Comparison of ENCODE assay signal across 8 cellular contexts in the genomic region with DNA sequence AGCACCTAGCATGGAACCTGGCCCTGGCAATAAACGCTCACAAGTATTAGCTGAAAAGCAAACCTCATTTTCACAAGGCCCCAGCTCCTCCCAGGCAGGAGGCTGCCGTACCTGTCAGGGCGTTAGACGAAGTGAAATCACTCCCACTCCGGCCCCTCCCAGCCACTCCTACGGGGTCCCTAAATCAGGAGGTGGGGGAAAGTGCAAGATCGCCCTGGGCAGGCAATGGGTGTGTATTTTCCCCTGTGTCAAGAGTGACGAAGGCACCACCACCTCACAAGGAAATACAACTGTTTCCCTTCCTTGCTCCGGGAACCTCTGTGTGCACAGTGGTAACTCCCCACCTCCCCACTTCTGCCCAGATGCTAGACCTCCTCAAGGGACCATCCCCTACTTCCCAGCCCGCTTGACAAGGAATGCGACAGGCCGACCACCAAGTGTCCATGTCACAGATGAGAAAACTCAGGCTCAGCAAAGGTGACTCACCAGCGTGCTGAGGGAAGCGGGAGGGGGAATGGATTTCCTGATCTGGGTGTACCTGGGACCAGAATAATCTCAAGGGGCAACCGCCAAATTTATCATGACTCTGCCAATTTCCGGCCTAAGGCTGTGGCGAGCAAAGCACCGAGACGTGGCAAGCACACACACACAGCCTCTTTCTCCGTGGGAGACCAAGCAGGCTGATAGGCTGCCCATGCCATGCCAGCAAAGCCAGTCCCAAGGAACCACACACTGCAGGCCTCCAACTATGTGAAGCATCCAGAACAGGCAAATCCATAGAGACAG. TPM values are rescaled to one million over a fixed set of nuclear protein-coding genes. Genes with fewer than 3 reads are reported as not detected.
A peak's percentile ranks its signal among the peaks of the same experiment; 100 is the strongest.
DNase-seq lines count a peak whose midpoint lies in the region; ATAC-seq and TF ChIP-seq lines count a peak whose summit lies in the region.

No MANE protein-coding gene starts in this region.

- intact Hi-C loops in MCF 10A (cut with micrococcal nuclease) (no loop called here), mammary epithelial cell (cut with micrococcal nuclease) (no loop called here)

- TF ChIP-seq CTCF in MCF 10A (IDR thresholded peaks at IDR 0.05; ENCODE audit: unreplicated experiment) (no peak), mammary epithelial cell (conservative IDR thresholded peaks at IDR 0.05 in 1 of 2, IDR thresholded peaks at IDR 0.05 in 1 of 2; ENCODE audit: extremely low read depth in 1 of 2, insufficient read depth in 1 of 2, low read depth in 1 of 2, low read length in 2 of 2) (no peak), type B pancreatic cell (conservative IDR thresholded peaks at IDR 0.05) (no peak), suprapubic skin (IDR thresholded peaks at IDR 0.05) (no peak)

- ATAC-seq in HG03159 (IDR thresholded peaks at IDR 0.05; ENCODE audit: unreplicated experiment): no peak

- H3K9me3 ChIP-seq in mammary epithelial cell (replicated peaks; ENCODE audit: insufficient read depth, low read length) (no peaks in the 10 kb centered on the region), suprapubic skin (no peaks in the 10 kb centered on the region)

- H3K27ac Mint-ChIP-seq in MCF 10A (ENCODE audit: low read depth, unreplicated experiment) (no peak overlapping the region), type B pancreatic cell (peak overlapping the region; percentile 92)

- no peak overlapping the region for H3K9ac ChIP-seq in mammary epithelial cell (ENCODE audit: insufficient read depth, low read length)

- CTCF ChIA-PET in MCF 10A (lab: Yijun Ruan, JAX) (interaction anchor here (0.6 kb wide), 2 partner anchors 78 to 295 kb away, joined by 3 read pairs; no protein-coding TSS in a partner anchor), mammary epithelial cell (lab: Charles Lee; ENCODE audit: low non-redundant PET) (no interaction called here)

- H3K9me3 Mint-ChIP-seq in MCF 10A (ENCODE audit: unreplicated experiment) (no peaks in the 10 kb centered on the region), type B pancreatic cell (no peaks in the 10 kb centered on the region)

- DNase-seq in MCF 10A (ENCODE audit: unreplicated experiment): peak; percentile 11
- no peak for DNase-seq in mammary epithelial cell
- DNase-seq in activated CD8-positive, alpha-beta memory T cell treated with anti-CD3 and anti-CD28 coated beads, Interleukin-2, amount 50 U/mL, for 48 hours: peak; percentile 71
- peak; percentile 20 for DNase-seq in iris pigment epithelial cell (ENCODE audit: low read depth)
- DNase-seq in type B pancreatic cell (ENCODE audit: extremely low spot score, unreplicated experiment): no peak
- DNase-seq in suprapubic skin (ENCODE audit: low spot score in 2 of 2): no peak
- no peak for DNase-seq in NCI-H748 treated with DMSO at 0.1 percent for 48 hours (lab: John Stamatoyannopoulos, UW)

- TF ChIP-seq POLR2A in suprapubic skin (IDR thresholded peaks at IDR 0.05): no peak

- H3K27me3 Mint-ChIP-seq in MCF 10A (ENCODE audit: insufficient read depth, unreplicated experiment) (no peaks in the 10 kb centered on the region), type B pancreatic cell (no peaks in the 10 kb centered on the region)

- in situ Hi-C loops in mammary epithelial cell (cut with MboI; ENCODE audit: low sequenced_read_pairs in 2 of 2): no loop called here

- H3K4me2 ChIP-seq in mammary epithelial cell (ENCODE audit: insufficient read depth, low read depth, low read length): no peak overlapping the region

- no TSS peak for BruUV-seq in MCF 10A (replicated peaks; lab: Mats Ljungman, UMichigan)
- no TSS peak for BruUV-seq in mammary epithelial cell (replicated peaks; lab: Mats Ljungman, UMichigan)

- TF ChIP-seq EP300 in suprapubic skin (IDR thresholded peaks at IDR 0.05): no peak

- H3K27me3 ChIP-seq in mammary epithelial cell (ENCODE audit: insufficient read depth, low read length) (no peaks in the 10 kb centered on the region), suprapubic skin (no peaks in the 10 kb centered on the region)

- no peak overlapping the region for H2AFZ ChIP-seq in mammary epithelial cell (ENCODE audit: low read depth, low read length)

- H3K4me3 Mint-ChIP-seq in MCF 10A (ENCODE audit: unreplicated experiment) (no peak overlapping the region), type B pancreatic cell (peak overlapping the region; percentile 67)

- H3K79me2 ChIP-seq in mammary epithelial cell (ENCODE audit: insufficient read depth, low read length): peaks cover 100% of the 10 kb centered on the region

- peaks cover 29% of the 10 kb centered on the region for H3K4me1 ChIP-seq in mammary epithelial cell (ENCODE audit: insufficient read depth, low read length)
- peaks cover 78% of the 10 kb centered on the region for H3K4me1 ChIP-seq in suprapubic skin

- H3K36me3 Mint-ChIP-seq in MCF 10A (ENCODE audit: insufficient read depth, unreplicated experiment) (peaks cover 16% of the 10 kb centered on the region), type B pancreatic cell (no peaks in the 10 kb centered on the region)

- 67% methylated on average over 18 of the region's 20 CpGs for WGBS in mammary epithelial cell (ENCODE audit: low coverage, missing lambda C conversion rate)
- WGBS in suprapubic skin: 50% methylated on average over 12 of the region's 20 CpGs

- H3K4me1 Mint-ChIP-seq in MCF 10A (ENCODE audit: insufficient read depth, unreplicated experiment): peaks cover 35% of the 10 kb centered on the region
- H3K4me1 Mint-ChIP-seq in type B pancreatic cell (ENCODE audit: unreplicated experiment): peaks cover 46% of the 10 kb centered on the region

- no peak overlapping the region for H3K4me3 ChIP-seq in mammary epithelial cell (replicated peaks in 1 of 3; ENCODE audit: insufficient read depth in 1 of 3, low read depth in 2 of 3, low read length in 3 of 3)
- no peak overlapping the region for H3K4me3 ChIP-seq in suprapubic skin

- POLR2A ChIA-PET in MCF 10A (lab: Yijun Ruan, JAX): interaction anchor here (0.9 kb wide), 1 partner anchor 23 kb away, joined by 3 read pairs; a partner anchor contains a TSS

- no peak overlapping the region for H3K27ac ChIP-seq in mammary epithelial cell (ENCODE audit: insufficient read depth, low read depth, low read length)
- H3K27ac ChIP-seq in suprapubic skin: no peak overlapping the region

- H3K36me3 ChIP-seq in mammary epithelial cell (ENCODE audit: insufficient read depth, low read length) (no peaks in the 10 kb centered on the region), suprapubic skin (peaks cover 9% of the 10 kb centered on the region)

- H4K20me1 ChIP-seq in mammary epithelial cell (ENCODE audit: insufficient read depth, low read length): peaks cover 3% of the 10 kb centered on the region

- dilution Hi-C loops in mammary epithelial cell (cut with HindIII; ENCODE audit: low sequenced_read_pairs): loop anchor here (5.0 kb wide), 4 partner anchors 56 to 161 kb away; a partner anchor contains a TSS

RNA-seq across cellular contexts. Expression of a gene that starts 7.3 kb away (rescaled TPM):
- total RNA-seq in MCF 10A (2022) (70.6 and 78.9 TPM in 2 replicates), mammary epithelial cell (10 to 100 TPM; 28.3 to 74.2 TPM), type B pancreatic cell (ENCODE audit: low replicate concordance) (71.5 and 72.3 TPM in 2 replicates), suprapubic skin (10 to 100 TPM; 49.0 to 56.2 (median 51.3) TPM)
- 50.8 TPM for polyA plus RNA-seq in mammary epithelial cell
- polyA minus RNA-seq in mammary epithelial cell: 115 TPM

RNA-seq across cellular contexts. Expression of a gene that starts 22.9 kb away (rescaled TPM):
- total RNA-seq in MCF 10A (2022) (4.2 and 4.7 TPM in 2 replicates), mammary epithelial cell (1 to 10 TPM; 1.7 to 3.6 TPM), type B pancreatic cell (ENCODE audit: low replicate concordance) (14.4 and 19.0 TPM in 2 replicates), suprapubic skin (1 to 10 TPM; 2.0 to 9.4 (median 4.2) TPM)
- 1.0 TPM for polyA plus RNA-seq in mammary epithelial cell
- 1.1 TPM for polyA minus RNA-seq in mammary epithelial cell

RNA-seq across cellular contexts. Expression of a gene that starts 28.4 kb away (rescaled TPM):
- total RNA-seq in MCF 10A (2022) (49.2 and 53.1 TPM in 2 replicates), mammary epithelial cell (10 to 100 TPM; 27.5 to 42.9 TPM), type B pancreatic cell (ENCODE audit: low replicate concordance) (37.8 and 50.7 TPM in 2 replicates), suprapubic skin (10 to 100 TPM; 17.9 to 46.7 (median 36.7) TPM)
- polyA plus RNA-seq in mammary epithelial cell: 36.7 TPM
- 19.2 TPM for polyA minus RNA-seq in mammary epithelial cell

RNA-seq across cellular contexts. Expression of a gene that starts 32.3 kb away (rescaled TPM):
- total RNA-seq in MCF 10A (2022): 3.8 and 5.1 TPM in 2 replicates
- 1 to 10 TPM; 1.5 to 4.2 TPM for total RNA-seq in mammary epithelial cell
- polyA plus RNA-seq in mammary epithelial cell: 0.27 TPM
- 0.36 TPM for polyA minus RNA-seq in mammary epithelial cell
- total RNA-seq in type B pancreatic cell (ENCODE audit: low replicate concordance): 9.8 and 32.3 TPM in 2 replicates
- total RNA-seq in suprapubic skin: 1 to 10 TPM in 3 of 4 donors, under 1 TPM in 1; 0.68 to 2.3 (median 1.6) TPM

RNA-seq across cellular contexts. Expression of a gene that starts 42.2 kb away (rescaled TPM):
- total RNA-seq in MCF 10A (2022) (0.56 and 2.3 TPM in 2 replicates), mammary epithelial cell (under 1 TPM in 1 of 2 donors, not detected in 1; 0.38 TPM), type B pancreatic cell (ENCODE audit: low replicate concordance) (3.9 and 4.3 TPM in 2 replicates), suprapubic skin (1 to 10 TPM in 2 of 4 donors, under 1 TPM in 1, not detected in 1; 0.34 to 1.4 (median 1.1) TPM)
- 0.12 TPM for polyA plus RNA-seq in mammary epithelial cell
- polyA minus RNA-seq in mammary epithelial cell: not detected

Comparison
In these comparisons a context has a peak if more than half of its experiments do, and no peak if none do; other contexts are left out.
1. DNase-seq: peak in MCF 10A (single experiment), activated CD8-positive, alpha-beta memory T cell treated with anti-CD3 and anti-CD28 coated beads, Interleukin-2, amount 50 U/mL, for 48 hours (single experiment) and iris pigment epithelial cell (single experiment); none in mammary epithelial cell (single experiment), type B pancreatic cell (single experiment), suprapubic skin (0 of 2) and NCI-H748 treated with DMSO at 0.1 percent for 48 hours (single experiment).